8 cellular contexts compared by ENCODE assay signal in genomic region chr7:92590711-92591310, GRCh38. TPM values are rescaled to one million over a fixed set of nuclear protein-coding genes. Genes with fewer than 3 reads are reported as not detected.
DNase-seq lines count a peak whose midpoint lies in the region; ATAC-seq and TF ChIP-seq lines count a peak whose summit lies in the region.

No MANE protein-coding gene starts in this region.

- peak overlapping the region; percentile 82 for H3K4me3 Mint-ChIP-seq in GM23338
- H3K4me3 Mint-ChIP-seq in T-cell, result peak overlapping the region; percentile 90 to 95 (median 94)

- DNase-seq in GM23338 (ENCODE audit: low spot score) (no peak), T-cell (peak in 1 of 34 experiments; percentile 8), gastrocnemius medialis (no peak), NCI-H345 (lab: John Stamatoyannopoulos, UW) (no peak), mucosa of gallbladder (ENCODE audit: low spot score) (no peak), kidney tubule cell (ENCODE audit: low spot score) (no peak)
- no peak for DNase-seq in activated CD8-positive, alpha-beta memory T cell treated with anti-CD3 and anti-CD28 coated beads, Interleukin-2, amount 50 U/mL, for 48 hours

- H3K4me3 ChIP-seq in GM23338 (peak overlapping the region; percentile 94), gastroesophageal sphincter (peak overlapping the region; percentile 63 to 89), gastrocnemius medialis (peak overlapping the region; percentile 88 to 95 (median 92))

- intact Hi-C loops in gastrocnemius medialis (cut with DNase I; ENCODE audit: low total_unique reads), result loop anchor here (5.0 kb wide), 1 partner anchor 64 kb away; the partner anchor contains the start of genes PEX1 and RBM48

- peaks cover 4% of the 10 kb centered on the region; the same call in 2 of the 3 replicates for H3K36me3 Mint-ChIP-seq in GM23338 (ENCODE audit: low read depth)
- H3K36me3 Mint-ChIP-seq in T-cell, result no peaks in the 10 kb centered on the region

- no peak for TF ChIP-seq EP300 in gastroesophageal sphincter (IDR thresholded peaks at IDR 0.05)

- ATAC-seq in GM23338 (no peak), T-cell (replicated peaks in 1 of 4) (no peak), gastroesophageal sphincter (no peak), gastrocnemius medialis (no peak)

- H3F3A ChIP-seq in GM23338 (replicated peaks; ENCODE audit: low read depth), result no peaks in the 10 kb centered on the region; the same call in 1 of the 2 replicates

- peaks cover 17% of the 10 kb centered on the region for H4K20me1 ChIP-seq in GM23338 (replicated peaks; ENCODE audit: insufficient read depth)

- POLR2A ChIA-PET in T-cell (lab: Charles Lee), result interaction anchor here in 1 of 2 donors (0.7 kb wide), 1 partner anchor 531 kb away, joined by 10 read pairs; no protein-coding TSS in a partner anchor

- TF ChIP-seq POLR2A in gastroesophageal sphincter (IDR thresholded peaks at IDR 0.05) (no peak), gastrocnemius medialis (IDR thresholded peaks at IDR 0.05) (no peak)

- H3K36me3 ChIP-seq in GM23338 (ENCODE audit: insufficient read depth) (no peaks in the 10 kb centered on the region), gastroesophageal sphincter (no peaks in the 10 kb centered on the region), gastrocnemius medialis (no peaks in the 10 kb centered on the region)

- H3K27ac Mint-ChIP-seq in GM23338 (no peak overlapping the region), T-cell (no peak overlapping the region)

- H3K27me3 ChIP-seq in GM23338 (ENCODE audit: insufficient read depth) (peaks cover 23% of the 10 kb centered on the region), gastroesophageal sphincter (no peaks in the 10 kb centered on the region), gastrocnemius medialis (no peaks in the 10 kb centered on the region)

- 34 to 42% methylated on average over 11 to 14 of the region's 19 CpGs for WGBS in gastroesophageal sphincter (ENCODE audit: low coverage in 1 of 2), 2 donors

- H3K79me2 ChIP-seq in GM23338 (replicated peaks; ENCODE audit: insufficient read depth), result peaks cover 40% of the 10 kb centered on the region

- CTCF ChIA-PET in T-cell (lab: Charles Lee), result interaction anchor here (0.6 to 4.8 kb wide), 13 partner anchors 8 to 410 kb away, joined by 3 to 28 read pairs (median 5); partner anchors contain the start of genes PEX1 (in 1 of the 2) and RBM48 (in 1 of the 2)

- peak overlapping the region; percentile 94 for H3K4me2 ChIP-seq in GM23338

- H3K4me1 Mint-ChIP-seq in GM23338, result peaks cover 13% of the 10 kb centered on the region
- H3K4me1 Mint-ChIP-seq in T-cell, result peaks cover 36 to 49% (median 42%) of the 10 kb centered on the region in 3 donors

- H3K9me2 ChIP-seq in GM23338 (ENCODE audit: insufficient read depth), result no peaks in the 10 kb centered on the region

- H3K27ac ChIP-seq in GM23338 (ENCODE audit: low read depth) (no peak overlapping the region), gastroesophageal sphincter (peak overlapping the region in 2 of 4 donors; percentile 87 to 97), gastrocnemius medialis (peak overlapping the region; percentile 84 to 97 (median 87))

- TF ChIP-seq CTCF in GM23338 (conservative IDR thresholded peaks at IDR 0.05; ENCODE audit: low read depth in 2 of 2), result no peak
- TF ChIP-seq CTCF in gastroesophageal sphincter (IDR thresholded peaks at IDR 0.05), result no peak
- TF ChIP-seq CTCF in gastrocnemius medialis (IDR thresholded peaks at IDR 0.05 in 4 of 5, conservative IDR thresholded peaks at IDR 0.05 in 1 of 5), result no peak

- in situ Hi-C loops in gastrocnemius medialis (cut with MboI; ENCODE audit: low sequenced_read_pairs in 4 of 4), result no loop called here

- H3K4me1 ChIP-seq in GM23338 (ENCODE audit: insufficient read depth) (peaks cover 9% of the 10 kb centered on the region; the same call in 1 of the 2 replicates), gastroesophageal sphincter (peaks cover 4 to 45% (median 20%) of the 10 kb centered on the region in 3 donors), gastrocnemius medialis (peaks cover 35 to 40% of the 10 kb centered on the region in 2 donors)

- H3K27me3 Mint-ChIP-seq in GM23338 (ENCODE audit: insufficient read depth, low read depth, poor library complexity), result peaks cover 11% of the 10 kb centered on the region
- H3K27me3 Mint-ChIP-seq in T-cell, result peaks cover 0 to 3% of the 10 kb centered on the region in 2 donors

- peak overlapping the region; percentile 87; the same call in 1 of the 2 replicates for H2AFZ ChIP-seq in GM23338

- no peaks in the 10 kb centered on the region for H3K9me3 ChIP-seq in gastroesophageal sphincter
- no peaks in the 10 kb centered on the region for H3K9me3 ChIP-seq in gastrocnemius medialis

- H3K9me3 Mint-ChIP-seq in GM23338 (no peaks in the 10 kb centered on the region), T-cell (no peaks in the 10 kb centered on the region)

TF ChIP-seq in GM23338, 12 proteins besides CTCF, POLR2A, EP300 and RAD21 (continues in another document):
- TF ChIP-seq POLR2AphosphoS5 (IDR thresholded peaks at IDR 0.05; ENCODE audit: low read depth) (no peak), EZH2 (IDR thresholded peaks at IDR 0.05; ENCODE audit: low read depth, unreplicated experiment) (no peak), NANOG (IDR thresholded peaks at IDR 0.05; ENCODE audit: borderline replicate concordance) (no peak), CREB1 (CRISPR knock-in tag; IDR thresholded peaks at IDR 0.05; ENCODE audit: low read depth) (no peak), JUNB (IDR thresholded peaks at IDR 0.05; ENCODE audit: unreplicated experiment) (no peak), ETS1 (IDR thresholded peaks at IDR 0.05) (no peak), EZH2phosphoT487 (IDR thresholded peaks at IDR 0.05; ENCODE audit: unreplicated experiment) (no peak)

RNA-seq across cellular contexts. Expression of gene FAM133B, which starts 0.6 kb away (rescaled TPM):
- 36.9 and 38.4 TPM in 2 replicates for total RNA-seq in GM23338 (2014; rRNA removed; shearing (Covaris generic))
- polyA plus RNA-seq in GM23338 (2016; fragmentation: Nextera tagmentation; extraction: Ambion mirVana), result 180 and 183 TPM in 2 replicates
- total RNA-seq in T-cell, result 10 to 100 TPM; 30.1 to 66.6 (median 39.4) TPM
- 10 to 100 TPM; 16.4 to 27.9 (median 26.9) TPM for total RNA-seq in gastroesophageal sphincter
- 10 to 100 TPM; 10.8 to 14.9 (median 12.6) TPM for total RNA-seq in gastrocnemius medialis
- 19.5 TPM for total RNA-seq in mucosa of gallbladder
